In the genomic region with DNA sequence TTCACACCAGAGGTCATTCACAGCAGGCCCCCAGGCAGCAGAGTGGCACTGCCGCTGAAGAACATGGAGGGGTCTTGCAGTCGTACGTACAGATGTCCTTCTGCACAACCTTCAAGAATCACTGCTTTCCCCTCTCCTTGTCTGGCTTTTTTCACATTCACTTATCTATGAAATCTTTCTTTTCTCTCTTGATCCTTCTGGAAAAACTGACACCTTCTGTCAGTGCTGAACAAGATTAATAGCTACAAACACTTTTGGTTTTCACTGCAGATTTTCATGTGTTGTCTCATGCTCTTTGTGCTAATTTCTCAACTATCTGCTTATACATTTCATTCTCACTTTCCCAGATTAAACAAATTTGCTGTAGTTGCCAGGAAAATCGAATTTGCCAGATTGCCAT, we compare ENCODE assay signal across 19 cellular contexts.
A peak's percentile ranks its signal among the peaks of the same experiment; 100 is the strongest.
DNase-seq lines count a peak whose midpoint lies in the region; ATAC-seq and TF ChIP-seq lines count a peak whose summit lies in the region.
"Had no signal": no experiment of that assay in that cellular context is flagged by ENCODE, and none has a peak within 500 bp of the region (broad histone marks: within the 10 kb centered on the region; RNA-seq: fewer than 3 reads in every experiment).

No MANE protein-coding gene starts in this region.

- no peak overlapping the region for H3K9ac ChIP-seq in SK-N-SH
- H3K9ac ChIP-seq: GM23248 had no signal

- no peak overlapping the region for H3K4me3 ChIP-seq in SK-N-SH (ENCODE audit: low read depth in 2 of 2, low read length in 1 of 2)
- H3K4me3 ChIP-seq: A549, GM23248 had no signal

- TF ChIP-seq EP300 in SK-N-SH (IDR thresholded peaks at IDR 0.05; ENCODE audit: borderline replicate concordance in 1 of 2, low read depth in 1 of 2, low read length in 1 of 2): no peak

- no peak overlapping the region for H3K4me2 ChIP-seq in SK-N-SH
- H3K4me2 ChIP-seq: A549 had no signal

- 73% methylated on average over 4 of the region's 4 CpGs for WGBS in SK-N-SH (ENCODE audit: low lambda C conversion rate)

- H3K36me3 Mint-ChIP-seq in T-helper 17 cell (ENCODE audit: low read depth): no peaks in the 10 kb centered on the region
- H3K36me3 Mint-ChIP-seq in neural crest cell (ENCODE audit: low read depth): peaks cover 6% of the 10 kb centered on the region
- H3K36me3 Mint-ChIP-seq: IgD-negative memory B cell had no signal

- H3K79me2 ChIP-seq in SK-N-SH (ENCODE audit: insufficient read depth): peaks cover 8% of the 10 kb centered on the region; the same call in 1 of the 2 replicates

- POLR2A ChIA-PET in SK-N-SH (lab: Yijun Ruan, JAX): no interaction called here

- H2AFZ ChIP-seq in SK-N-SH (ENCODE audit: low read depth): no peak overlapping the region
- H2AFZ ChIP-seq: GM23248 had no signal

- H3K4me3 Mint-ChIP-seq in T-helper 17 cell: no peak overlapping the region
- no peak overlapping the region for H3K4me3 Mint-ChIP-seq in neural crest cell
- H3K4me3 Mint-ChIP-seq: CD4-positive, alpha-beta T cell; IgD-negative memory B cell had no signal

- H3F3A ChIP-seq in SK-N-SH (replicated peaks; ENCODE audit: insufficient read depth): no peaks in the 10 kb centered on the region

- no peaks in the 10 kb centered on the region for H4K20me1 ChIP-seq in SK-N-SH (ENCODE audit: insufficient read depth)

- DNase-seq in SK-N-SH (peak; percentile 38), T-helper 17 cell (no peak), neural crest cell (ENCODE audit: low read depth, low spot score) (no peak), DMS114 treated with DMSO at 0.1 percent for 48 hours (lab: John Stamatoyannopoulos, UW; ENCODE audit: unreplicated experiment) (no peak)
- no peak for DNase-seq in activated naive CD4-positive, alpha-beta T cell treated with anti-CD3 and anti-CD28 coated beads, Interleukin-2, amount 50 U/mL, for 16 hours
- DNase-seq: AML-193; Caco-2; CD4-positive, alpha-beta T cell; DMS79 treated with DMSO at 0.1 percent for 48 hours; GF-D8; GM23248 had no signal

- no peaks in the 10 kb centered on the region for H3K9me3 ChIP-seq in SK-N-SH
- no peaks in the 10 kb centered on the region for H3K9me3 ChIP-seq in T-helper 17 cell (ENCODE audit: control insufficient read depth, low read length, poor library complexity, severe bottlenecking)
- H3K9me3 ChIP-seq: A549, Caco-2 had no signal

- no peaks in the 10 kb centered on the region for H3K9me2 ChIP-seq in SK-N-SH

- H3K36me3 ChIP-seq in SK-N-SH (replicated peaks in 1 of 2; ENCODE audit: control insufficient read depth in 1 of 2, insufficient read depth in 2 of 2, low read length in 1 of 2): peaks cover 0 to 14% of the 10 kb centered on the region in 2 experiments

- peak overlapping the region; percentile 34 for H3K27ac Mint-ChIP-seq in T-helper 17 cell
- H3K27ac Mint-ChIP-seq in neural crest cell (ENCODE audit: unreplicated experiment): peak overlapping the region; percentile 9
- H3K27ac Mint-ChIP-seq: CD4-positive, alpha-beta T cell; IgD-negative memory B cell had no signal

- H3K9me3 Mint-ChIP-seq in neural crest cell: no peaks in the 10 kb centered on the region
- H3K9me3 Mint-ChIP-seq: CD4-positive, alpha-beta T cell; IgD-negative memory B cell had no signal

- TF ChIP-seq RAD21 in SK-N-SH (IDR thresholded peaks at IDR 0.05; ENCODE audit: low read length): no peak

- no peak for TF ChIP-seq CTCF in SK-N-SH (IDR thresholded peaks at IDR 0.05)
- TF ChIP-seq CTCF in neural crest cell (conservative IDR thresholded peaks at IDR 0.05): no peak

- no peak overlapping the region for H3K27ac ChIP-seq in SK-N-SH (ENCODE audit: low read depth in 2 of 2, low read length in 1 of 2)
- H3K27ac ChIP-seq: 22Rv1, A549, C4-2B, GM23248 had no signal

- H3K27me3 Mint-ChIP-seq in T-helper 17 cell (peaks cover 32% of the 10 kb centered on the region), neural crest cell (ENCODE audit: low read depth) (no peaks in the 10 kb centered on the region)

- CTCF ChIA-PET in SK-N-SH (lab: Yijun Ruan, JAX): interaction anchor here (1.4 kb wide), 1 partner anchor 17 kb away, joined by 3 read pairs; no protein-coding TSS in a partner anchor

- H3K4me1 ChIP-seq in SK-N-SH (ENCODE audit: control insufficient read depth in 1 of 2, insufficient read depth in 2 of 2, low read depth in 1 of 2, low read length in 1 of 2): peaks cover 0 to 2% of the 10 kb centered on the region in 2 experiments; a peak in 2 of 4 replicates

- ATAC-seq in SK-N-SH treated with all-trans-retinoic acid at 6 μM for 48 hours (no peak), T-helper 17 cell (no peak), GM19455 (IDR thresholded peaks at IDR 0.05; ENCODE audit: unreplicated experiment) (no peak)
- ATAC-seq: A549, HCT116, HepG2 had no signal

- H3K27me3 ChIP-seq in SK-N-SH (ENCODE audit: insufficient read depth): no peaks in the 10 kb centered on the region

- peaks cover 2% of the 10 kb centered on the region for H3K4me1 Mint-ChIP-seq in T-helper 17 cell
- peaks cover 24% of the 10 kb centered on the region for H3K4me1 Mint-ChIP-seq in neural crest cell
- H3K4me1 Mint-ChIP-seq: IgD-negative memory B cell had no signal

TF ChIP-seq in SK-N-SH, 30 proteins besides CTCF, POLR2A, EP300 and RAD21:
- TF ChIP-seq YY1 (IDR thresholded peaks at IDR 0.05; ENCODE audit: low read depth) (no peak), FOXJ3 (CRISPR knock-in tag; IDR thresholded peaks at IDR 0.05) (no peak), GABPA (IDR thresholded peaks at IDR 0.05; ENCODE audit: low read depth) (no peak), POLR2AphosphoS5 (IDR thresholded peaks at IDR 0.05; ENCODE audit: low read depth, low read length) (no peak), FOXM1 (IDR thresholded peaks at IDR 0.05; ENCODE audit: low read depth) (no peak), CHD2 (IDR thresholded peaks at IDR 0.05; ENCODE audit: low read length, partially characterized antibody) (no peak), SIN3A (IDR thresholded peaks at IDR 0.05; ENCODE audit: borderline replicate concordance, low read depth, low read length) (no peak), TCF12 (IDR thresholded peaks at IDR 0.05) (no peak), ELF1 (IDR thresholded peaks at IDR 0.05) (no peak)
- TF ChIP-seq, protein P1, sequence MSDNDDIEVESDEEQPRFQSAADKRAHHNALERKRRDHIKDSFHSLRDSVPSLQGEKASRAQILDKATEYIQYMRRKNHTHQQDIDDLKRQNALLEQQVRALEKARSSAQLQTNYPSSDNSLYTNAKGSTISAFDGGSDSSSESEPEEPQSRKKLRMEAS (IDR thresholded peaks at IDR 0.05; ENCODE audit: low read depth): no peak
- TF ChIP-seq, protein P2, sequence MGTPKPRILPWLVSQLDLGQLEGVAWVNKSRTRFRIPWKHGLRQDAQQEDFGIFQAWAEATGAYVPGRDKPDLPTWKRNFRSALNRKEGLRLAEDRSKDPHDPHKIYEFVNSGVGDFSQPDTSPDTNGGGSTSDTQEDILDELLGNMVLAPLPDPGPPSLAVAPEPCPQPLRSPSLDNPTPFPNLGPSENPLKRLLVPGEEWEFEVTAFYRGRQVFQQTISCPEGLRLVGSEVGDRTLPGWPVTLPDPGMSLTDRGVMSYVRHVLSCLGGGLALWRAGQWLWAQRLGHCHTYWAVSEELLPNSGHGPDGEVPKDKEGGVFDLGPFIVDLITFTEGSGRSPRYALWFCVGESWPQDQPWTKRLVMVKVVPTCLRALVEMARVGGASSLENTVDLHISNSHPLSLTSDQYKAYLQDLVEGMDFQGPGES (IDR thresholded peaks at IDR 0.05; ENCODE audit: low read depth, low read length): no peak

TF ChIP-seq in SK-N-SH treated with all-trans-retinoic acid at 6 μM for 48 hours, 23 proteins besides CTCF, POLR2A, EP300 and RAD21:
- no peak for TF ChIP-seq ZFP3 (CRISPR knock-in tag; IDR thresholded peaks at IDR 0.05)
- TF ChIP-seq ARNTL (CRISPR knock-in tag; IDR thresholded peaks at IDR 0.05; ENCODE audit: borderline replicate concordance, low read depth): no peak
- no peak for TF ChIP-seq ZNF70 (CRISPR knock-in tag; IDR thresholded peaks at IDR 0.05)
- TF ChIP-seq BACH2 (CRISPR knock-in tag; IDR thresholded peaks at IDR 0.05; ENCODE audit: borderline replicate concordance): no peak
- TF ChIP-seq RARB (CRISPR knock-in tag; IDR thresholded peaks at IDR 0.05): no peak
- TF ChIP-seq GLIS3 (CRISPR knock-in tag; IDR thresholded peaks at IDR 0.05): no peak
- TF ChIP-seq, protein P3, sequence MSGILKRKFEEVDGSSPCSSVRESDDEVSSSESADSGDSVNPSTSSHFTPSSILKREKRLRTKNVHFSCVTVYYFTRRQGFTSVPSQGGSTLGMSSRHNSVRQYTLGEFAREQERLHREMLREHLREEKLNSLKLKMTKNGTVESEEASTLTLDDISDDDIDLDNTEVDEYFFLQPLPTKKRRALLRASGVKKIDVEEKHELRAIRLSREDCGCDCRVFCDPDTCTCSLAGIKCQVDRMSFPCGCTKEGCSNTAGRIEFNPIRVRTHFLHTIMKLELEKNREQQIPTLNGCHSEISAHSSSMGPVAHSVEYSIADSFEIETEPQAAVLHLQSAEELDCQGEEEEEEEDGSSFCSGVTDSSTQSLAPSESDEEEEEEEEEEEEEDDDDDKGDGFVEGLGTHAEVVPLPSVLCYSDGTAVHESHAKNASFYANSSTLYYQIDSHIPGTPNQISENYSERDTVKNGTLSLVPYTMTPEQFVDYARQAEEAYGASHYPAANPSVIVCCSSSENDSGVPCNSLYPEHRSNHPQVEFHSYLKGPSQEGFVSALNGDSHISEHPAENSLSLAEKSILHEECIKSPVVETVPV (CRISPR knock-in tag; IDR thresholded peaks at IDR 0.05): no peak
- TF ChIP-seq ISL1 (CRISPR knock-in tag; IDR thresholded peaks at IDR 0.05): no peak
- TF ChIP-seq ZC3H10 (CRISPR knock-in tag; IDR thresholded peaks at IDR 0.05): no peak
